ENCODE assay signal across 1 cellular context in the genomic region with DNA sequence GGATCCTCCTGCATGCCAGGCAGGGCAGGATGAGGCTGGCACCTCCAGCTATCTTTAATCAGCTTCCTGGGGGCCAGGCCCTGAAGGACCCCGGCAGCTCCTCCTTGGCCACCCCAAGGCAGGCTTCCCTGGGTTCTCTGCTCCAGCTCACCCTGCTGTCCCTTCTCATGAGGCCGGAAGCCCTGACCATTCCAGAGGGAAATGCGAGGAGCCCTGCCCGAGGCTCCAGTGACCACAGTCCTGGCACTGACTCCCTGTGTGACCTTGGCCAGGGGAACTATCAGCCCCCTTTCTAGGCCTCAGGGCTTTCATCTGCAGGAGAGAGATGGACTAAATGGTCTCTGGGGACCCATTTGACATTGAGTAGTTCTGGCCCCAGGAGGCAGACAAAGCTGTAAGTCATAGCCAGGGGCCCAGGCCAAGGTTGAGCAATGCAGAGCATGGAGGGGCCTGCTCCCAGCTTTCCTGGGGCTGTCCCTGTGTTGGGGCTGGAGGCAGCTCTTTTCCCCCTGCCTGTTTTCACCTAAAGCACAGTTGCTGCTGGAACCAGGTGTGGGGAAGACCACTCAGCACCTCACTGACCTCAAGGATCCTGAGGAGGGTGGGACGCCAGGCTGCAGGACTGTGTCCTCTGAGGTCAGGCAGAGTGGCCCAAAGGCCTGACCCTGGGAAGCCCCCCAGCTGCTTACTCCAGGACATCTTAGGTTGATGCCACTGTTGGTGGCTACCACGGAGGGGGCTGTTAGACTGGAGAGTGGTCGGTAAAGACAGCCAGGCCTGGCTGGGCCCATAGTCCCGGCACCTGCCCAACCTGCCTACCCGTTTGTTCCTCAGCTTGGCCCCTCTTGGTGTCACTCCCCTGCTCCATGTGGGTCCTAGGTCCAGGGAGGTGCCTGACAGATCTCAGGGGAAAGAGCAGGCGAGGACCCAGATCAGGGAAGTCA.
A peak's percentile ranks its signal among the peaks of the same experiment; 100 is the strongest.
TF ChIP-seq lines count a peak whose summit lies in the region.

No MANE protein-coding gene starts in this region.

TF ChIP-seq in HepG2, 621 proteins besides CTCF, POLR2A, EP300 and RAD21 (continued from another document and continues in another):
- TF ChIP-seq ZNF460 (CRISPR knock-in tag; IDR thresholded peaks at IDR 0.05; ENCODE audit: borderline replicate concordance) (peak; percentile 69; the same call in 1 of the 2 replicates), NR1H2 (CRISPR knock-in tag; IDR thresholded peaks at IDR 0.05; ENCODE audit: borderline replicate concordance, low read depth) (no peak), ONECUT2 (CRISPR knock-in tag; IDR thresholded peaks at IDR 0.05) (no peak), YY1 (IDR thresholded peaks at IDR 0.05; ENCODE audit: insufficient read depth, insufficient replicate concordance, low read depth, low read length) (no peak), HES4 (CRISPR knock-in tag; IDR thresholded peaks at IDR 0.05; ENCODE audit: borderline replicate concordance) (no peak), MAZ (IDR thresholded peaks at IDR 0.05; ENCODE audit: borderline replicate concordance, low read depth, low read length) (peak; percentile 45; the same call in 1 of the 2 replicates), MAZ (CRISPR knock-in tag; IDR thresholded peaks at IDR 0.05; ENCODE audit: low read depth) (peak; percentile 81; the same call in 1 of the 2 replicates), ZNF24 (IDR thresholded peaks at IDR 0.05) (no peak), DPF2 (CRISPR knock-in tag; IDR thresholded peaks at IDR 0.05; ENCODE audit: borderline replicate concordance, low read depth) (peak; percentile 97), GTF3A (CRISPR knock-in tag; conservative IDR thresholded peaks at IDR 0.05) (0 out of 2 replicates have a peak, but pooled peaks have one; percentile 81), THAP11 (CRISPR knock-in tag; IDR thresholded peaks at IDR 0.05) (peak; percentile 66), ZNF234 (CRISPR knock-in tag; conservative IDR thresholded peaks at IDR 0.05) (no peak), ZNF7 (CRISPR knock-in tag; IDR thresholded peaks at IDR 0.05) (no peak), PLRG1 (conservative IDR thresholded peaks at IDR 0.05) (no peak), ARHGAP35 (CRISPR knock-in tag; IDR thresholded peaks at IDR 0.05; ENCODE audit: borderline replicate concordance) (peak; percentile 66; the same call in 1 of the 2 replicates), ERF (CRISPR knock-in tag; IDR thresholded peaks at IDR 0.05) (peak; percentile 86; the same call in 1 of the 2 replicates), BCL6 (CRISPR knock-in tag; IDR thresholded peaks at IDR 0.05) (peak; percentile 85), NFIC (IDR thresholded peaks at IDR 0.05; ENCODE audit: low read length) (no peak), NONO (IDR thresholded peaks at IDR 0.05) (no peak), NONO (CRISPR knock-in tag; conservative IDR thresholded peaks at IDR 0.05) (peak; percentile 95), MIER2 (CRISPR knock-in tag; IDR thresholded peaks at IDR 0.05) (peak; percentile 93), CCAR2 (optimal IDR thresholded peaks at IDR 0.05; ENCODE audit: low read depth, low read length) (no peak), ZNF430 (CRISPR knock-in tag; IDR thresholded peaks at IDR 0.05) (peak; percentile 81), ASH2L (IDR thresholded peaks at IDR 0.05; ENCODE audit: insufficient read length, low read depth, low read length) (peak; percentile 83), KLF13 (CRISPR knock-in tag; IDR thresholded peaks at IDR 0.05) (no peak), ZNF614 (CRISPR knock-in tag; IDR thresholded peaks at IDR 0.05; ENCODE audit: borderline replicate concordance) (peak; percentile 74), HDAC1 (CRISPR knock-in tag; IDR thresholded peaks at IDR 0.05) (peak; percentile 92), SMYD3 (CRISPR knock-in tag; IDR thresholded peaks at IDR 0.05) (0 out of 2 replicates have a peak, but pooled peaks have one; percentile 70), HNRNPL (IDR thresholded peaks at IDR 0.05; ENCODE audit: low read depth, low read length) (peak; percentile 89), SATB2 (CRISPR knock-in tag; IDR thresholded peaks at IDR 0.05) (no peak), NR2F1 (CRISPR knock-in tag; IDR thresholded peaks at IDR 0.05) (peak; percentile 58 to 64; a peak in 3 of 4 replicates), RELA (CRISPR knock-in tag; IDR thresholded peaks at IDR 0.05) (no peak), CREB1 (IDR thresholded peaks at IDR 0.05) (no peak), CREB1 (CRISPR knock-in tag; IDR thresholded peaks at IDR 0.05) (no peak; the same call in 1 of the 2 replicates), ZNF569 (CRISPR knock-in tag; IDR thresholded peaks at IDR 0.05; ENCODE audit: borderline replicate concordance) (no peak), RFXAP (CRISPR knock-in tag; IDR thresholded peaks at IDR 0.05; ENCODE audit: borderline replicate concordance) (0 out of 2 replicates have a peak, but pooled peaks have one; percentile 54), JUND (CRISPR knock-in tag; IDR thresholded peaks at IDR 0.05) (peak; percentile 37; the same call in 1 of the 2 replicates), SUZ12 (IDR thresholded peaks at IDR 0.05; ENCODE audit: low read depth, low read length) (no peak)
- TF ChIP-seq, protein P1, sequence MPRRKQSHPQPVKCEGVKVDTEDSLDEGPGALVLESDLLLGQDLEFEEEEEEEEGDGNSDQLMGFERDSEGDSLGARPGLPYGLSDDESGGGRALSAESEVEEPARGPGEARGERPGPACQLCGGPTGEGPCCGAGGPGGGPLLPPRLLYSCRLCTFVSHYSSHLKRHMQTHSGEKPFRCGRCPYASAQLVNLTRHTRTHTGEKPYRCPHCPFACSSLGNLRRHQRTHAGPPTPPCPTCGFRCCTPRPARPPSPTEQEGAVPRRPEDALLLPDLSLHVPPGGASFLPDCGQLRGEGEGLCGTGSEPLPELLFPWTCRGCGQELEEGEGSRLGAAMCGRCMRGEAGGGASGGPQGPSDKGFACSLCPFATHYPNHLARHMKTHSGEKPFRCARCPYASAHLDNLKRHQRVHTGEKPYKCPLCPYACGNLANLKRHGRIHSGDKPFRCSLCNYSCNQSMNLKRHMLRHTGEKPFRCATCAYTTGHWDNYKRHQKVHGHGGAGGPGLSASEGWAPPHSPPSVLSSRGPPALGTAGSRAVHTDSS (CRISPR knock-in tag; conservative IDR thresholded peaks at IDR 0.05), result no peak
- TF ChIP-seq, protein P2, sequence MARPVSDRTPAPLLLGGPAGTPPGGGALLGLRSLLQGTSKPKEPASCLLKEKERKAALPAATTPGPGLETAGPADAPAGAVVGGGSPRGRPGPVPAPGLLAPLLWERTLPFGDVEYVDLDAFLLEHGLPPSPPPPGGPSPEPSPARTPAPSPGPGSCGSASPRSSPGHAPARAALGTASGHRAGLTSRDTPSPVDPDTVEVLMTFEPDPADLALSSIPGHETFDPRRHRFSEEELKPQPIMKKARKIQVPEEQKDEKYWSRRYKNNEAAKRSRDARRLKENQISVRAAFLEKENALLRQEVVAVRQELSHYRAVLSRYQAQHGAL (CRISPR knock-in tag; IDR thresholded peaks at IDR 0.05; ENCODE audit: not compliant biosample characterization), result no peak
- TF ChIP-seq, protein P3, sequence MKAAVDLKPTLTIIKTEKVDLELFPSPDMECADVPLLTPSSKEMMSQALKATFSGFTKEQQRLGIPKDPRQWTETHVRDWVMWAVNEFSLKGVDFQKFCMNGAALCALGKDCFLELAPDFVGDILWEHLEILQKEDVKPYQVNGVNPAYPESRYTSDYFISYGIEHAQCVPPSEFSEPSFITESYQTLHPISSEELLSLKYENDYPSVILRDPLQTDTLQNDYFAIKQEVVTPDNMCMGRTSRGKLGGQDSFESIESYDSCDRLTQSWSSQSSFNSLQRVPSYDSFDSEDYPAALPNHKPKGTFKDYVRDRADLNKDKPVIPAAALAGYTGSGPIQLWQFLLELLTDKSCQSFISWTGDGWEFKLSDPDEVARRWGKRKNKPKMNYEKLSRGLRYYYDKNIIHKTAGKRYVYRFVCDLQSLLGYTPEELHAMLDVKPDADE (CRISPR knock-in tag; IDR thresholded peaks at IDR 0.05), result no peak
- TF ChIP-seq, protein P4, sequence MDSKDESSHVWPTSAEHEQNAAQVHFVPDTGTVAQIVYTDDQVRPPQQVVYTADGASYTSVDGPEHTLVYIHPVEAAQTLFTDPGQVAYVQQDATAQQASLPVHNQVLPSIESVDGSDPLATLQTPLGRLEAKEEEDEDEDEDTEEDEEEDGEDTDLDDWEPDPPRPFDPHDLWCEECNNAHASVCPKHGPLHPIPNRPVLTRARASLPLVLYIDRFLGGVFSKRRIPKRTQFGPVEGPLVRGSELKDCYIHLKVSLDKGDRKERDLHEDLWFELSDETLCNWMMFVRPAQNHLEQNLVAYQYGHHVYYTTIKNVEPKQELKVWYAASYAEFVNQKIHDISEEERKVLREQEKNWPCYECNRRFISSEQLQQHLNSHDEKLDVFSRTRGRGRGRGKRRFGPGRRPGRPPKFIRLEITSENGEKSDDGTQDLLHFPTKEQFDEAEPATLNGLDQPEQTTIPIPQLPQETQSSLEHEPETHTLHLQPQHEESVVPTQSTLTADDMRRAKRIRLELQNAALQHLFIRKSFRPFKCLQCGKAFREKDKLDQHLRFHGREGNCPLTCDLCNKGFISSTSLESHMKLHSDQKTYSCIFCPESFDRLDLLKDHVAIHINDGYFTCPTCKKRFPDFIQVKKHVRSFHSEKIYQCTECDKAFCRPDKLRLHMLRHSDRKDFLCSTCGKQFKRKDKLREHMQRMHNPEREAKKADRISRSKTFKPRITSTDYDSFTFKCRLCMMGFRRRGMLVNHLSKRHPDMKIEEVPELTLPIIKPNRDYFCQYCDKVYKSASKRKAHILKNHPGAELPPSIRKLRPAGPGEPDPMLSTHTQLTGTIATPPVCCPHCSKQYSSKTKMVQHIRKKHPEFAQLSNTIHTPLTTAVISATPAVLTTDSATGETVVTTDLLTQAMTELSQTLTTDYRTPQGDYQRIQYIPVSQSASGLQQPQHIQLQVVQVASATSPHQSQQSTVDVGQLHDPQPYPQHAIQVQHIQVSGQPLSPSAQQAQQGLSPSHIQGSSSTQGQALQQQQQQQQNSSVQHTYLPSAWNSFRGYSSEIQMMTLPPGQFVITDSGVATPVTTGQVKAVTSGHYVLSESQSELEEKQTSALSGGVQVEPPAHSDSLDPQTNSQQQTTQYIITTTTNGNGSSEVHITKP (CRISPR knock-in tag; IDR thresholded peaks at IDR 0.05; ENCODE audit: low read depth), result peak; percentile 78
- TF ChIP-seq, protein P5, sequence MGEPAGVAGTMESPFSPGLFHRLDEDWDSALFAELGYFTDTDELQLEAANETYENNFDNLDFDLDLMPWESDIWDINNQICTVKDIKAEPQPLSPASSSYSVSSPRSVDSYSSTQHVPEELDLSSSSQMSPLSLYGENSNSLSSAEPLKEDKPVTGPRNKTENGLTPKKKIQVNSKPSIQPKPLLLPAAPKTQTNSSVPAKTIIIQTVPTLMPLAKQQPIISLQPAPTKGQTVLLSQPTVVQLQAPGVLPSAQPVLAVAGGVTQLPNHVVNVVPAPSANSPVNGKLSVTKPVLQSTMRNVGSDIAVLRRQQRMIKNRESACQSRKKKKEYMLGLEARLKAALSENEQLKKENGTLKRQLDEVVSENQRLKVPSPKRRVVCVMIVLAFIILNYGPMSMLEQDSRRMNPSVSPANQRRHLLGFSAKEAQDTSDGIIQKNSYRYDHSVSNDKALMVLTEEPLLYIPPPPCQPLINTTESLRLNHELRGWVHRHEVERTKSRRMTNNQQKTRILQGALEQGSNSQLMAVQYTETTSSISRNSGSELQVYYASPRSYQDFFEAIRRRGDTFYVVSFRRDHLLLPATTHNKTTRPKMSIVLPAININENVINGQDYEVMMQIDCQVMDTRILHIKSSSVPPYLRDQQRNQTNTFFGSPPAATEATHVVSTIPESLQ (CRISPR knock-in tag; conservative IDR thresholded peaks at IDR 0.05), result 0 out of 2 replicates have a peak, but pooled peaks have one; percentile 66
- TF ChIP-seq, protein P6, sequence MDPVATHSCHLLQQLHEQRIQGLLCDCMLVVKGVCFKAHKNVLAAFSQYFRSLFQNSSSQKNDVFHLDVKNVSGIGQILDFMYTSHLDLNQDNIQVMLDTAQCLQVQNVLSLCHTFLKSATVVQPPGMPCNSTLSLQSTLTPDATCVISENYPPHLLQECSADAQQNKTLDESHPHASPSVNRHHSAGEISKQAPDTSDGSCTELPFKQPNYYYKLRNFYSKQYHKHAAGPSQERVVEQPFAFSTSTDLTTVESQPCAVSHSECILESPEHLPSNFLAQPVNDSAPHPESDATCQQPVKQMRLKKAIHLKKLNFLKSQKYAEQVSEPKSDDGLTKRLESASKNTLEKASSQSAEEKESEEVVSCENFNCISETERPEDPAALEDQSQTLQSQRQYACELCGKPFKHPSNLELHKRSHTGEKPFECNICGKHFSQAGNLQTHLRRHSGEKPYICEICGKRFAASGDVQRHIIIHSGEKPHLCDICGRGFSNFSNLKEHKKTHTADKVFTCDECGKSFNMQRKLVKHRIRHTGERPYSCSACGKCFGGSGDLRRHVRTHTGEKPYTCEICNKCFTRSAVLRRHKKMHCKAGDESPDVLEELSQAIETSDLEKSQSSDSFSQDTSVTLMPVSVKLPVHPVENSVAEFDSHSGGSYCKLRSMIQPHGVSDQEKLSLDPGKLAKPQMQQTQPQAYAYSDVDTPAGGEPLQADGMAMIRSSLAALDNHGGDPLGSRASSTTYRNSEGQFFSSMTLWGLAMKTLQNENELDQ (CRISPR knock-in tag; IDR thresholded peaks at IDR 0.05; ENCODE audit: borderline replicate concordance), result peak; percentile 70; the same call in 1 of the 2 replicates
- TF ChIP-seq, protein P7, sequence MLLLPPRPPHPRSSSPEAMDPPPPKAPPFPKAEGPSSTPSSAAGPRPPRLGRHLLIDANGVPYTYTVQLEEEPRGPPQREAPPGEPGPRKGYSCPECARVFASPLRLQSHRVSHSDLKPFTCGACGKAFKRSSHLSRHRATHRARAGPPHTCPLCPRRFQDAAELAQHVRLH (CRISPR knock-in tag; IDR thresholded peaks at IDR 0.05; ENCODE audit: borderline replicate concordance, low read depth), result peak; percentile 48; the same call in 1 of the 2 replicates
- TF ChIP-seq, protein P8, sequence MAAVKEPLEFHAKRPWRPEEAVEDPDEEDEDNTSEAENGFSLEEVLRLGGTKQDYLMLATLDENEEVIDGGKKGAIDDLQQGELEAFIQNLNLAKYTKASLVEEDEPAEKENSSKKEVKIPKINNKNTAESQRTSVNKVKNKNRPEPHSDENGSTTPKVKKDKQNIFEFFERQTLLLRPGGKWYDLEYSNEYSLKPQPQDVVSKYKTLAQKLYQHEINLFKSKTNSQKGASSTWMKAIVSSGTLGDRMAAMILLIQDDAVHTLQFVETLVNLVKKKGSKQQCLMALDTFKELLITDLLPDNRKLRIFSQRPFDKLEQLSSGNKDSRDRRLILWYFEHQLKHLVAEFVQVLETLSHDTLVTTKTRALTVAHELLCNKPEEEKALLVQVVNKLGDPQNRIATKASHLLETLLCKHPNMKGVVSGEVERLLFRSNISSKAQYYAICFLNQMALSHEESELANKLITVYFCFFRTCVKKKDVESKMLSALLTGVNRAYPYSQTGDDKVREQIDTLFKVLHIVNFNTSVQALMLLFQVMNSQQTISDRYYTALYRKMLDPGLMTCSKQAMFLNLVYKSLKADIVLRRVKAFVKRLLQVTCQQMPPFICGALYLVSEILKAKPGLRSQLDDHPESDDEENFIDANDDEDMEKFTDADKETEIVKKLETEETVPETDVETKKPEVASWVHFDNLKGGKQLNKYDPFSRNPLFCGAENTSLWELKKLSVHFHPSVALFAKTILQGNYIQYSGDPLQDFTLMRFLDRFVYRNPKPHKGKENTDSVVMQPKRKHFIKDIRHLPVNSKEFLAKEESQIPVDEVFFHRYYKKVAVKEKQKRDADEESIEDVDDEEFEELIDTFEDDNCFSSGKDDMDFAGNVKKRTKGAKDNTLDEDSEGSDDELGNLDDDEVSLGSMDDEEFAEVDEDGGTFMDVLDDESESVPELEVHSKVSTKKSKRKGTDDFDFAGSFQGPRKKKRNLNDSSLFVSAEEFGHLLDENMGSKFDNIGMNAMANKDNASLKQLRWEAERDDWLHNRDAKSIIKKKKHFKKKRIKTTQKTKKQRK (IDR thresholded peaks at IDR 0.05; ENCODE audit: low read length), result no peak
- TF ChIP-seq, protein P9, sequence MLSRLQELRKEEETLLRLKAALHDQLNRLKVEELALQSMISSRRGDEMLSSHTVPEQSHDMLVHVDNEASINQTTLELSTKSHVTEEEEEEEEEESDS (CRISPR knock-in tag; IDR thresholded peaks at IDR 0.05; ENCODE audit: borderline replicate concordance), result no peak
